28 cellular contexts compared by ENCODE assay signal in genomic region chr20:17645010-17645409, GRCh38. TPM values are rescaled to one million over a fixed set of nuclear protein-coding genes. Genes with fewer than 3 reads are reported as not detected.
DNase-seq lines count a peak whose midpoint lies in the region; ATAC-seq and TF ChIP-seq lines count a peak whose summit lies in the region.
"Had no signal": no experiment of that assay in that cellular context is flagged by ENCODE, and none has a peak within 500 bp of the region (broad histone marks: within the 10 kb centered on the region; RNA-seq: fewer than 3 reads in every experiment).

No MANE protein-coding gene starts in this region.

- peaks cover 5% of the 10 kb centered on the region for H3K36me3 Mint-ChIP-seq in nephron (ENCODE audit: low read depth)
- H3K36me3 Mint-ChIP-seq: activated CD8-positive, alpha-beta memory T cell treated with anti-CD3 and anti-CD28 coated beads, Interleukin-2, amount 10 ng/mL, durations not matched to agents 7 days and 5 days; activated naive CD4-positive, alpha-beta T cell treated with anti-CD3 and anti-CD28 coated beads, Interleukin-2, amount 50 U/mL, for 24 hours had no signal

- H3K9me3 ChIP-seq in cardiac muscle cell (ENCODE audit: low read depth) (no peaks in the 10 kb centered on the region), heart right ventricle (no peaks in the 10 kb centered on the region), esophagus muscularis mucosa (no peaks in the 10 kb centered on the region), vagina (no peaks in the 10 kb centered on the region)
- H3K9me3 ChIP-seq: SK-N-SH, transverse colon had no signal

- H3K27ac ChIP-seq in cardiac muscle cell, result peak overlapping the region; percentile 2
- peak overlapping the region in 5 of 10 donors; percentile 31 to 76 (median 68) for H3K27ac ChIP-seq in heart right ventricle
- peak overlapping the region; percentile 50 to 72 (median 58) for H3K27ac ChIP-seq in esophagus muscularis mucosa (replicated peaks in 1 of 4)
- peak overlapping the region; percentile 13 for H3K27ac ChIP-seq in vagina

- H3K36me3 ChIP-seq in cardiac muscle cell (no peaks in the 10 kb centered on the region), heart right ventricle (peaks cover 0 to 54% (median 5%) of the 10 kb centered on the region in 9 donors), esophagus muscularis mucosa (peaks cover 8 to 30% (median 29%) of the 10 kb centered on the region in 4 donors), vagina (peaks cover 0 to 22% of the 10 kb centered on the region in 2 donors)

- H3K4me3 ChIP-seq in cardiac muscle cell, result no peak overlapping the region
- no peak overlapping the region for H3K4me3 ChIP-seq in heart right ventricle
- H3K4me3 ChIP-seq in esophagus muscularis mucosa, result no peak overlapping the region
- no peak overlapping the region for H3K4me3 ChIP-seq in vagina
- H3K4me3 ChIP-seq: GM23248, transverse colon had no signal

- peak overlapping the region; percentile 87 to 98 (median 90) for H3K27ac Mint-ChIP-seq in nephron
- H3K27ac Mint-ChIP-seq: activated CD8-positive, alpha-beta memory T cell treated with anti-CD3 and anti-CD28 coated beads, Interleukin-2, amount 10 ng/mL, durations not matched to agents 7 days and 5 days; activated naive CD4-positive, alpha-beta T cell treated with anti-CD3 and anti-CD28 coated beads, Interleukin-2, amount 50 U/mL, for 24 hours; CD8-positive, alpha-beta T cell; stimulated activated naive CD8-positive, alpha-beta T cell treated with anti-CD3 and anti-CD28 coated beads, Interleukin-15, amount 100 ng/mL, for 72 hours had no signal

- TF ChIP-seq POLR2A in esophagus muscularis mucosa (IDR thresholded peaks at IDR 0.05; ENCODE audit: low read depth), result no peak
- TF ChIP-seq POLR2A in vagina (IDR thresholded peaks at IDR 0.05), result no peak

- H3K27me3 Mint-ChIP-seq in nephron (ENCODE audit: low read depth), result no peaks in the 10 kb centered on the region
- H3K27me3 Mint-ChIP-seq: activated CD8-positive, alpha-beta memory T cell treated with anti-CD3 and anti-CD28 coated beads, Interleukin-2, amount 10 ng/mL, durations not matched to agents 7 days and 5 days; activated naive CD4-positive, alpha-beta T cell treated with anti-CD3 and anti-CD28 coated beads, Interleukin-2, amount 50 U/mL, for 24 hours; stimulated activated naive CD8-positive, alpha-beta T cell treated with anti-CD3 and anti-CD28 coated beads, Interleukin-15, amount 100 ng/mL, for 72 hours had no signal

- peaks cover 67% of the 10 kb centered on the region for H3K4me1 Mint-ChIP-seq in nephron

- TF ChIP-seq CTCF in cardiac muscle cell (IDR thresholded peaks at IDR 0.05; ENCODE audit: low read depth, low read length) (no peak), heart right ventricle (IDR thresholded peaks at IDR 0.05) (no peak), esophagus muscularis mucosa (IDR thresholded peaks at IDR 0.05) (no peak), nephron (IDR thresholded peaks at IDR 0.05; ENCODE audit: unreplicated experiment in 3 of 3) (no peak), vagina (IDR thresholded peaks at IDR 0.05) (no peak)

- peak overlapping the region in 1 of 3 experiments; percentile 28 for H3K4me3 Mint-ChIP-seq in nephron
- H3K4me3 Mint-ChIP-seq: activated CD8-positive, alpha-beta memory T cell treated with anti-CD3 and anti-CD28 coated beads, Interleukin-2, amount 10 ng/mL, durations not matched to agents 7 days and 5 days; activated naive CD4-positive, alpha-beta T cell treated with anti-CD3 and anti-CD28 coated beads, Interleukin-2, amount 50 U/mL, for 24 hours; CD8-positive, alpha-beta T cell; stimulated activated naive CD8-positive, alpha-beta T cell treated with anti-CD3 and anti-CD28 coated beads, Interleukin-15, amount 100 ng/mL, for 72 hours had no signal

- intact Hi-C loops in heart right ventricle (cut with DNase I) (no loop called here), esophagus muscularis mucosa (cut with DNase I) (no loop called here), vagina (cut with DNase I) (no loop called here)

- H3K27me3 ChIP-seq in cardiac muscle cell (no peaks in the 10 kb centered on the region), heart right ventricle (no peaks in the 10 kb centered on the region), esophagus muscularis mucosa (no peaks in the 10 kb centered on the region), vagina (no peaks in the 10 kb centered on the region)
- H3K27me3 ChIP-seq: transverse colon had no signal

- ATAC-seq in heart right ventricle, result no peak
- ATAC-seq in HG03565 (IDR thresholded peaks at IDR 0.05; ENCODE audit: unreplicated experiment), result no peak
- ATAC-seq: activated CD8-positive, alpha-beta memory T cell treated with anti-CD3 and anti-CD28 coated beads, Interleukin-2, amount 10 ng/mL, durations not matched to agents 7 days and 5 days; CD8-positive, alpha-beta T cell; stimulated activated naive CD8-positive, alpha-beta T cell treated with anti-CD3 and anti-CD28 coated beads, Interleukin-15, amount 100 ng/mL, for 72 hours had no signal

- H3K4me1 ChIP-seq in cardiac muscle cell (ENCODE audit: low read depth) (peaks cover 59% of the 10 kb centered on the region), heart right ventricle (peaks cover 20 to 97% (median 69%) of the 10 kb centered on the region in 9 donors), esophagus muscularis mucosa (peaks cover 63 to 100% (median 98%) of the 10 kb centered on the region in 4 donors), vagina (peaks cover 62% of the 10 kb centered on the region)

- no peak for TF ChIP-seq EP300 in esophagus muscularis mucosa (IDR thresholded peaks at IDR 0.05)

- DNase-seq in cardiac muscle cell (ENCODE audit: low read depth in 1 of 2, low spot score in 1 of 2) (no peak), heart right ventricle (no peak), esophagus muscularis mucosa (ENCODE audit: extremely low spot score) (no peak), vagina (ENCODE audit: extremely low spot score in 2 of 2) (no peak), DMS53 treated with DMSO at 0.1 percent for 48 hours (lab: John Stamatoyannopoulos, UW; ENCODE audit: unreplicated experiment) (no peak), NCI-H345 treated with DMSO at 0.1 percent for 48 hours (lab: John Stamatoyannopoulos, UW; ENCODE audit: unreplicated experiment) (no peak)
- DNase-seq: activated CD4-positive, alpha-beta T cell treated with anti-CD3 and anti-CD28 coated beads for 48 hours; activated CD8-positive, alpha-beta memory T cell treated with anti-CD3 and anti-CD28 coated beads, Interleukin-2, amount 10 ng/mL, durations not matched to agents 7 days and 5 days; anterior cingulate cortex; CD8-positive, alpha-beta T cell; DMS153; GDM1; KG1; midbrain; NCI-H1436 treated with DMSO at 0.1 percent for 48 hours; NCI-H510A; stimulated activated naive CD8-positive, alpha-beta T cell treated with anti-CD3 and anti-CD28 coated beads, Interleukin-15, amount 100 ng/mL, for 72 hours; T-helper 2 cell had no signal

- WGBS in heart right ventricle, 2 donors, result 95 to 96% methylated on average over 14 of the region's 14 CpGs
- WGBS in esophagus muscularis mucosa, result 98% methylated on average over 14 of the region's 14 CpGs

- no peaks in the 10 kb centered on the region for H3K9me3 Mint-ChIP-seq in nephron
- H3K9me3 Mint-ChIP-seq: activated naive CD4-positive, alpha-beta T cell treated with anti-CD3 and anti-CD28 coated beads, Interleukin-2, amount 50 U/mL, for 24 hours; CD8-positive, alpha-beta T cell; stimulated activated naive CD8-positive, alpha-beta T cell treated with anti-CD3 and anti-CD28 coated beads, Interleukin-15, amount 100 ng/mL, for 72 hours had no signal

RNA-seq across cellular contexts. Expression of gene RRBP1, which starts 37.0 kb away (rescaled TPM):
- total RNA-seq in cardiac muscle cell (61.1 and 77.5 TPM in 2 replicates), heart right ventricle (10 to 100 TPM; 23.5 to 71.3 (median 29.0) TPM), esophagus muscularis mucosa (10 to 100 TPM; 61.5 to 86.6 (median 65.4) TPM), vagina (79.8 TPM)
- polyA plus RNA-seq in cardiac muscle cell (50.4 and 50.7 TPM in 2 replicates), heart right ventricle (10 to 100 TPM; 29.3 to 41.9 TPM)

RNA-seq across cellular contexts. Expression of gene BANF2, which starts 54.8 kb away (rescaled TPM):
- total RNA-seq in cardiac muscle cell (not detected in 2 replicates), heart right ventricle (not detected), esophagus muscularis mucosa (not detected), vagina (not detected)
- polyA plus RNA-seq in cardiac muscle cell (not detected in 2 replicates), heart right ventricle (not detected)
- total RNA-seq: A172; activated CD8-positive, alpha-beta memory T cell treated with anti-CD3 and anti-CD28 coated beads, Interleukin-2, amount 10 ng/mL, durations not matched to agents 7 days and 5 days; CD8-positive, alpha-beta T cell; cerebellum; GM23248; HT1080; transverse colon had no signal
- polyA plus RNA-seq: GM23248, neural cell, SK-N-SH had no signal
